Comparison of ENCODE assay signal across 1 cellular context in the genomic region with DNA sequence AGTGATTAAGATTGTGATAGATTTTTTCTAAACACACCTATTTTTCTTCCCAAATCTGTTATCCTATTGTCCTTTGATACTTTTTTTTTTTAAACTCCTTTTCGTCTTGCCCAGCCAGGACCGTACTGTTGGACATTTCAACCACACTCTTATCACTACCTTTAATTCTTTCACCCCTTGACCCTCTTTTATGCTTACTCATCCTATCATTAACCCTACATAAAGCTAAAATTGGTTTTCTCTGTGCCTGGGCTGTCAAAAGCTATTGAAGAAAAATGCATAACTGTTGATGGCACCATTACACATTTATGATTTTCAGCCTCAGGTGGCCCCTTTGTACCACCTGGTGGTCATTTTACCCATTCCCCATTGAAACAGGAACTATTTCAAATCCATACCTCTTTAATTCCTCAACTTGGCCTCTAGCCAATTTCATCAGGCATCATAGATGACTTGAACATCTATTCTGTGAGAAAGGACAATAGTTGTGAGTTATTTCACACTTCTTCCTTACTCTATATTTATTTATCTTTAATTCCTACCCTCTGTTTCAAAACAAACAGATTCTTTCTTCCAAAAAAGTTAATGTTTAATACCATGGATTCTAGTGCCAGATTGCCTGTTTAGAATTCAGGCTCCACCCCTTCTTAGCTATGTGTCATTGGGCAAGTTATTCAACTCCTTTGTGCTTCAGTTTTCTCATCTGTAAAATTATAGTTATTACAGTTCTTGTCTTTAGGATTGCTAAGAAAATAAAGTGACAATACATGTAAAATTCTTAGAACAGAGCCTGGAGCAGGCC.
TF ChIP-seq lines count a peak whose summit lies in the region.

No MANE protein-coding gene starts in this region.

TF ChIP-seq in HepG2, 621 proteins besides CTCF, POLR2A, EP300 and RAD21 (continued from another document):
- no peak for TF ChIP-seq ZNF784 (CRISPR knock-in tag; IDR thresholded peaks at IDR 0.05; ENCODE audit: borderline replicate concordance)
- TF ChIP-seq ZNF552 (CRISPR knock-in tag; IDR thresholded peaks at IDR 0.05; ENCODE audit: borderline replicate concordance), result no peak
- TF ChIP-seq HDAC6 (IDR thresholded peaks at IDR 0.05; ENCODE audit: low read depth, low read length), result no peak
